ENCODE assay signal across 1 cellular context in genomic region chr11:16226245-16226644, GRCh38.
TF ChIP-seq lines count a peak whose summit lies in the region.

No MANE protein-coding gene starts in this region.

TF ChIP-seq in GM23338, 12 proteins besides CTCF, POLR2A, EP300 and RAD21 (continued from another document):
- no peak for TF ChIP-seq REST (IDR thresholded peaks at IDR 0.05; ENCODE audit: unreplicated experiment)
- no peak for TF ChIP-seq ZNF114 (CRISPR knock-in tag; IDR thresholded peaks at IDR 0.05)
- no peak for TF ChIP-seq EZH2phosphoT487 (IDR thresholded peaks at IDR 0.05; ENCODE audit: unreplicated experiment)
- TF ChIP-seq CREB1 (CRISPR knock-in tag; IDR thresholded peaks at IDR 0.05; ENCODE audit: low read depth) = no peak
- TF ChIP-seq JUNB (IDR thresholded peaks at IDR 0.05; ENCODE audit: unreplicated experiment) = no peak
- TF ChIP-seq ETS1 (IDR thresholded peaks at IDR 0.05) = no peak
- no peak for TF ChIP-seq POLR2AphosphoS5 (IDR thresholded peaks at IDR 0.05; ENCODE audit: low read depth)
TF ChIP-seq in GM23338: peak in this region for 0.
